In the genomic region with DNA sequence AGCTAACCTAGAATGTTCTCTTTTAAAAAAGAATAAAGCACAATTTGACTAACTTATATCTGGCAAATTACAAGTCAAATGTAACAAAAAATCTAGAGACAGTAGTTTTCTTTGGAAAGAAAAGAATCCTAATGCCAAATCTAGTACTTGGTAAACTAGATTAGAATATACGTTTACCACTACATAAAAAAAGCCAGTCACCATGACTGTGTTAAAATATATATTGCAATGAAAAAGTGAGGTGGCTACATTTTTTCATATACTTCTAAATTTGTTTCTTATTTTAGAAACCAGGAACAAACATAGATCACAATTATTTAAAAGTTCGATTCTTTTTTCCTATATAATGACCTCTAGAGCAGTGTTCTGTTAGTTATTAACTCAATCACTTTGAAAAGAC, we compare ENCODE assay signal across 10 cellular contexts. TPM values are rescaled to one million over a fixed set of nuclear protein-coding genes. Genes with fewer than 3 reads are reported as not detected.
"Had no signal": no experiment of that assay in that cellular context is flagged by ENCODE, and none has a peak within 500 bp of the region (broad histone marks: within the 10 kb centered on the region; RNA-seq: fewer than 3 reads in every experiment).

No MANE protein-coding gene starts in this region.

- H3K4me2 ChIP-seq: KMS-11 had no signal

- DNase-seq: IMR-90, Karpas-422, KBM-7, KG1 had no signal

- H3K36me3 Mint-ChIP-seq: IgD-negative memory B cell had no signal

- H3K27ac ChIP-seq: HL-60, KMS-11 had no signal

- H3K9ac ChIP-seq: KMS-11 had no signal

- H3K4me3 Mint-ChIP-seq: IgD-negative memory B cell had no signal

- H3K9me3 Mint-ChIP-seq: IgD-negative memory B cell had no signal

- H3K27ac Mint-ChIP-seq: IgD-negative memory B cell had no signal

- FAIRE-seq: HepG2, HTR-8/SVneo had no signal

- H3K27me3 Mint-ChIP-seq: IgD-negative memory B cell had no signal

- H3K4me1 Mint-ChIP-seq: IgD-negative memory B cell had no signal

- ATAC-seq: HepG2 had no signal

RNA-seq across cellular contexts. Expression of a gene that starts 48.9 kb away (rescaled TPM):
- total RNA-seq: HepG2, HT1080, IMR-90 had no signal
- polyA plus RNA-seq: HepG2, IgD-negative memory B cell, IMR-90 had no signal
